Comparison of ENCODE assay signal across 17 cellular contexts in the genomic region with DNA sequence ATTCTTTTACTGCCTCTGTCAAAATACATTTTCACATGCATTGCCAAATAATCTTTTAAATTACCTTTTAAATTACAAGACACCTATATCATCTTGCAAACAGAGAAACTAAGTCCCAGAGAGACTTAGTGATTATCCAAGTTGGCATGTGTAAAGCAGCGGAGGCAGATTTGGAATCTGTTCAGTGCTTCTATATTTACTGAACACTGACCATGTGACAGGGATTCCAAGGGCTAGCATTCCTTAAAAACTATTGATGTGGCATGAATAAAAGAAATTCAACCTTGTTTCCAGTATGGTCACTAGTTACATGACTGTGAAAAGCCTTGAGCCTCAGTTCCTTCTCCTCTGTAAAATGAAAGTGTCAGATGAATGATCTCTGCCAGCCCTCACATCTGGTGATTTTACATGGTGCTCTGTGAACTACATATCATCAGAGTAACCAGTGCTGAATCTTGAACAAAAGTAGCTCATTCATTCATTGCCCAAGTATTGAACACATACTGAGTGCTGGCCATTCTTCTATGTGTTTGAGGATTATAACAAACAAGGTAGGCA.
DNase-seq lines count a peak whose midpoint lies in the region; ATAC-seq and TF ChIP-seq lines count a peak whose summit lies in the region.
"Had no signal": no experiment of that assay in that cellular context is flagged by ENCODE, and none has a peak within 500 bp of the region (broad histone marks: within the 10 kb centered on the region; RNA-seq: fewer than 3 reads in every experiment).

No MANE protein-coding gene starts in this region.

- intact Hi-C loops in activated naive CD4-positive, alpha-beta T cell treated with anti-CD3 and anti-CD28 coated beads for 36 hours (cut with micrococcal nuclease) = no loop called here

- ATAC-seq in CD4-positive, CD25-positive, alpha-beta regulatory T cell (ENCODE audit: low read depth in 2 of 2) = no peak
- ATAC-seq: GM23338 had no signal

- H3K36me3 ChIP-seq in CD4-positive, CD25-positive, alpha-beta regulatory T cell (ENCODE audit: control insufficient read depth, insufficient read depth, low read length) = no peaks in the 10 kb centered on the region
- no peaks in the 10 kb centered on the region for H3K36me3 ChIP-seq in Loucy (ENCODE audit: insufficient read depth, low read length)
- H3K36me3 ChIP-seq: BLaER1 treated with 17β-estradiol and CSF1 and Interleukin-3, amounts not matched to agents 10 nM and 100 nM had no signal

- no peaks in the 10 kb centered on the region for H3K27me3 ChIP-seq in CD4-positive, CD25-positive, alpha-beta regulatory T cell (ENCODE audit: control insufficient read depth, insufficient read depth, low read length)
- no peaks in the 10 kb centered on the region for H3K27me3 ChIP-seq in Loucy (ENCODE audit: insufficient read depth, low read length, poor library complexity, severe bottlenecking)
- H3K27me3 ChIP-seq: BLaER1 treated with 17β-estradiol and CSF1 and Interleukin-3, amounts not matched to agents 10 nM and 100 nM had no signal

- no peak overlapping the region for H3K4me3 Mint-ChIP-seq in activated naive CD4-positive, alpha-beta T cell treated with anti-CD3 and anti-CD28 coated beads, Interleukin-2, amount 10 ng/mL, durations not matched to agents 7 days and 5 days
- H3K4me3 Mint-ChIP-seq in activated naive CD4-positive, alpha-beta T cell treated with anti-CD3 and anti-CD28 coated beads for 36 hours = no peak overlapping the region
- H3K4me3 Mint-ChIP-seq in CD4-positive, CD25-positive, alpha-beta regulatory T cell = no peak overlapping the region
- H3K4me3 Mint-ChIP-seq: CD4-positive, alpha-beta T cell; GM23338 had no signal

- no peak overlapping the region for H3K9ac ChIP-seq in Loucy (ENCODE audit: low read depth, low read length, poor library complexity, severe bottlenecking)
- H3K9ac ChIP-seq: BLaER1 treated with 17β-estradiol and CSF1 and Interleukin-3, amounts not matched to agents 10 nM and 100 nM had no signal

- 0 out of 2 replicates have a peak overlapping the region, but pooled peaks have one; percentile 8 for H2AFZ ChIP-seq in Loucy (ENCODE audit: low read length)

- peaks cover 3% of the 10 kb centered on the region for H3K36me3 Mint-ChIP-seq in activated naive CD4-positive, alpha-beta T cell treated with anti-CD3 and anti-CD28 coated beads, Interleukin-2, amount 10 ng/mL, durations not matched to agents 7 days and 5 days
- H3K36me3 Mint-ChIP-seq in activated naive CD4-positive, alpha-beta T cell treated with anti-CD3 and anti-CD28 coated beads for 36 hours (ENCODE audit: low read depth) = no peaks in the 10 kb centered on the region
- H3K36me3 Mint-ChIP-seq in CD4-positive, CD25-positive, alpha-beta regulatory T cell = no peaks in the 10 kb centered on the region

- no peak overlapping the region for H3K4me2 ChIP-seq in Loucy (ENCODE audit: low read depth, low read length, poor library complexity, severe bottlenecking)
- H3K4me2 ChIP-seq: BLaER1 treated with 17β-estradiol and CSF1 and Interleukin-3, amounts not matched to agents 10 nM and 100 nM; GM23338 had no signal

- no peak for TF ChIP-seq CTCF in Loucy (conservative IDR thresholded peaks at IDR 0.05; ENCODE audit: low read length)

- H3K9me3 Mint-ChIP-seq in activated naive CD4-positive, alpha-beta T cell treated with anti-CD3 and anti-CD28 coated beads, Interleukin-2, amount 10 ng/mL, durations not matched to agents 7 days and 5 days = no peaks in the 10 kb centered on the region
- H3K9me3 Mint-ChIP-seq in activated naive CD4-positive, alpha-beta T cell treated with anti-CD3 and anti-CD28 coated beads for 36 hours = no peaks in the 10 kb centered on the region
- H3K9me3 Mint-ChIP-seq in CD4-positive, CD25-positive, alpha-beta regulatory T cell = peaks cover 0 to 2% (median 0%) of the 10 kb centered on the region in 7 donors
- H3K9me3 Mint-ChIP-seq: CD4-positive, alpha-beta T cell had no signal

- H4K20me1 ChIP-seq in Loucy (ENCODE audit: insufficient read depth, low read length, poor library complexity, severe bottlenecking) = no peaks in the 10 kb centered on the region
- H4K20me1 ChIP-seq: BLaER1 treated with 17β-estradiol and CSF1 and Interleukin-3, amounts not matched to agents 10 nM and 100 nM had no signal

- H3K4me1 ChIP-seq in CD4-positive, CD25-positive, alpha-beta regulatory T cell (ENCODE audit: control insufficient read depth, insufficient read depth, low read length, poor library complexity, severe bottlenecking) = no peaks in the 10 kb centered on the region
- H3K4me1 ChIP-seq in Loucy (ENCODE audit: insufficient read depth, low read length, poor library complexity, severe bottlenecking) = peaks cover 23% of the 10 kb centered on the region
- H3K4me1 ChIP-seq: BLaER1 treated with 17β-estradiol and CSF1 and Interleukin-3, amounts not matched to agents 10 nM and 100 nM had no signal

- H3K4me1 Mint-ChIP-seq in activated naive CD4-positive, alpha-beta T cell treated with anti-CD3 and anti-CD28 coated beads, Interleukin-2, amount 10 ng/mL, durations not matched to agents 7 days and 5 days = peaks cover 19% of the 10 kb centered on the region
- no peaks in the 10 kb centered on the region for H3K4me1 Mint-ChIP-seq in activated naive CD4-positive, alpha-beta T cell treated with anti-CD3 and anti-CD28 coated beads for 36 hours (ENCODE audit: low read depth)
- peaks cover 0 to 14% (median 2%) of the 10 kb centered on the region in 4 donors for H3K4me1 Mint-ChIP-seq in CD4-positive, CD25-positive, alpha-beta regulatory T cell
- H3K4me1 Mint-ChIP-seq: GM23338 had no signal

- no peaks in the 10 kb centered on the region for H3F3A ChIP-seq in Loucy (ENCODE audit: low read depth)

- H3K27ac Mint-ChIP-seq in activated naive CD4-positive, alpha-beta T cell treated with anti-CD3 and anti-CD28 coated beads, Interleukin-2, amount 10 ng/mL, durations not matched to agents 7 days and 5 days = peak overlapping the region; percentile 82
- no peak overlapping the region for H3K27ac Mint-ChIP-seq in activated naive CD4-positive, alpha-beta T cell treated with anti-CD3 and anti-CD28 coated beads for 36 hours
- H3K27ac Mint-ChIP-seq in CD4-positive, CD25-positive, alpha-beta regulatory T cell = peak overlapping the region; percentile 5 to 73 (median 48)
- H3K27ac Mint-ChIP-seq: CD4-positive, alpha-beta T cell; GM23338 had no signal

- H3K27me3 Mint-ChIP-seq in activated naive CD4-positive, alpha-beta T cell treated with anti-CD3 and anti-CD28 coated beads, Interleukin-2, amount 10 ng/mL, durations not matched to agents 7 days and 5 days = peaks cover 3% of the 10 kb centered on the region
- no peaks in the 10 kb centered on the region for H3K27me3 Mint-ChIP-seq in activated naive CD4-positive, alpha-beta T cell treated with anti-CD3 and anti-CD28 coated beads for 36 hours (ENCODE audit: low read depth)
- H3K27me3 Mint-ChIP-seq in CD4-positive, CD25-positive, alpha-beta regulatory T cell = peaks cover 7% of the 10 kb centered on the region

- no peak overlapping the region for H3K27ac ChIP-seq in CD4-positive, CD25-positive, alpha-beta regulatory T cell (ENCODE audit: insufficient read depth, low read length, poor library complexity, severe bottlenecking)
- H3K27ac ChIP-seq: BLaER1 treated with 17β-estradiol and CSF1 and Interleukin-3, amounts not matched to agents 10 nM and 100 nM had no signal

- no peak overlapping the region for H3K4me3 ChIP-seq in CD4-positive, CD25-positive, alpha-beta regulatory T cell (ENCODE audit: low read depth, low read length)
- no peak overlapping the region for H3K4me3 ChIP-seq in Loucy (ENCODE audit: low read length, poor library complexity, severe bottlenecking)
- H3K4me3 ChIP-seq: BLaER1 treated with 17β-estradiol and CSF1 and Interleukin-3, amounts not matched to agents 10 nM and 100 nM; GM23338 had no signal

- H3K9me3 ChIP-seq in CD4-positive, CD25-positive, alpha-beta regulatory T cell (ENCODE audit: control insufficient read depth in 2 of 2, low read length in 2 of 2) = peaks cover 0 to 1% of the 10 kb centered on the region in 2 experiments
- peaks cover 3% of the 10 kb centered on the region; the same call in 1 of the 2 replicates for H3K9me3 ChIP-seq in Loucy (ENCODE audit: insufficient read depth, low read depth, low read length)

- no peaks in the 10 kb centered on the region for H3K79me2 ChIP-seq in Loucy (ENCODE audit: insufficient read depth, low read length)

- CTCF ChIA-PET in activated naive CD4-positive, alpha-beta T cell treated with anti-CD3 and anti-CD28 coated beads, Interleukin-2, amount 10 ng/mL, durations not matched to agents 7 days and 5 days (lab: Charles Lee) = no interaction called here
- CTCF ChIA-PET in activated naive CD4-positive, alpha-beta T cell treated with anti-CD3 and anti-CD28 coated beads for 36 hours (lab: Charles Lee) = no interaction called here

- no peak for DNase-seq in activated naive CD4-positive, alpha-beta T cell treated with anti-CD3 and anti-CD28 coated beads, Interleukin-2, amount 10 ng/mL, durations not matched to agents 7 days and 5 days
- DNase-seq in activated naive CD4-positive, alpha-beta T cell treated with anti-CD3 and anti-CD28 coated beads for 36 hours = no peak
- DNase-seq in CD4-positive, CD25-positive, alpha-beta regulatory T cell = no peak
- DNase-seq in foreskin melanocyte (peak; percentile 11), Kasumi-1 (lab: John Stamatoyannopoulos, UW) (no peak), GM19240 (ENCODE audit: insufficient read length, low spot score) (no peak), DMS114 treated with DMSO at 0.1 percent for 48 hours (lab: John Stamatoyannopoulos, UW; ENCODE audit: unreplicated experiment) (no peak)
- DNase-seq: 8988T; ACHN; Calu3; CD4-positive, alpha-beta T cell; DMS 273 treated with DMSO at 0.1 percent for 48 hours; DMS79; H7 had no signal

- no peaks in the 10 kb centered on the region for H3K9me2 ChIP-seq in Loucy (replicated peaks; ENCODE audit: low read depth, low read length)
